Comparison of ENCODE assay signal across 1 cellular context in genomic region chr17:39688475-39688835, GRCh38.
TF ChIP-seq lines count a peak whose summit lies in the region.

No MANE protein-coding gene starts in this region.

TF ChIP-seq in HepG2, 621 proteins besides CTCF, POLR2A, EP300 and RAD21:
- 0 out of 2 replicates have a peak, but pooled peaks have one; percentile 42 for TF ChIP-seq ZNF318 (CRISPR knock-in tag; IDR thresholded peaks at IDR 0.05)
- TF ChIP-seq ZNF609 (CRISPR knock-in tag; IDR thresholded peaks at IDR 0.05; ENCODE audit: borderline replicate concordance), result peak; percentile 65; the same call in 1 of the 2 replicates
- peak; percentile 53; the same call in 1 of the 2 replicates for TF ChIP-seq ZBTB42 (CRISPR knock-in tag; IDR thresholded peaks at IDR 0.05)
- TF ChIP-seq HNRNPK (IDR thresholded peaks at IDR 0.05; ENCODE audit: low read depth, low read length, poor library complexity, severe bottlenecking), result no peak
- 0 out of 2 replicates have a peak, but pooled peaks have one; percentile 42 for TF ChIP-seq SMAD1 (CRISPR knock-in tag; IDR thresholded peaks at IDR 0.05; ENCODE audit: borderline replicate concordance, low read depth)
- TF ChIP-seq PAX8 (CRISPR knock-in tag; IDR thresholded peaks at IDR 0.05; ENCODE audit: borderline replicate concordance), result 0 out of 2 replicates have a peak, but pooled peaks have one; percentile 69
- no peak for TF ChIP-seq ZNF33A (CRISPR knock-in tag; IDR thresholded peaks at IDR 0.05; ENCODE audit: borderline replicate concordance)
- peak; percentile 38; the same call in 1 of the 2 replicates for TF ChIP-seq ZNF468 (CRISPR knock-in tag; IDR thresholded peaks at IDR 0.05)
- peak; percentile 72; the same call in 1 of the 2 replicates for TF ChIP-seq ZNF501 (CRISPR knock-in tag; IDR thresholded peaks at IDR 0.05)
- 0 out of 2 replicates have a peak, but pooled peaks have one; percentile 7 for TF ChIP-seq SNAPC5 (CRISPR knock-in tag; IDR thresholded peaks at IDR 0.05; ENCODE audit: borderline replicate concordance)
- TF ChIP-seq ZNF577 (CRISPR knock-in tag; IDR thresholded peaks at IDR 0.05; ENCODE audit: borderline replicate concordance, low read depth), result 0 out of 2 replicates have a peak, but pooled peaks have one; percentile 50
- TF ChIP-seq ZMAT3 (CRISPR knock-in tag; conservative IDR thresholded peaks at IDR 0.05), result peak; percentile 20; the same call in 1 of the 2 replicates
- TF ChIP-seq HDAC6 (IDR thresholded peaks at IDR 0.05; ENCODE audit: low read depth, low read length), result no peak
- TF ChIP-seq SAP130 (CRISPR knock-in tag; IDR thresholded peaks at IDR 0.05; ENCODE audit: low read depth), result 0 out of 2 replicates have a peak, but pooled peaks have one; percentile 9
- 0 out of 2 replicates have a peak, but pooled peaks have one; percentile 8 for TF ChIP-seq MEIS1 (CRISPR knock-in tag; IDR thresholded peaks at IDR 0.05; ENCODE audit: borderline replicate concordance)
